ENCODE assay signal across 19 cellular contexts in genomic region chr11:64042301-64042700, GRCh38. TPM values are rescaled to one million over a fixed set of nuclear protein-coding genes. Genes with fewer than 3 reads are reported as not detected.
DNase-seq lines count a peak whose midpoint lies in the region; ATAC-seq, FAIRE-seq and TF ChIP-seq lines count a peak whose summit lies in the region.
"Had no signal": no experiment of that assay in that cellular context is flagged by ENCODE, and none has a peak within 500 bp of the region (broad histone marks: within the 10 kb centered on the region; RNA-seq: fewer than 3 reads in every experiment).

No MANE protein-coding gene starts in this region.

- H2AFZ ChIP-seq in K562 (ENCODE audit: low read depth, low read length) (no peak overlapping the region), neural progenitor cell (replicated peaks) (no peak overlapping the region)

- TF ChIP-seq POLR2A in K562 (conservative IDR thresholded peaks at IDR 0.05) (no peak), esophagus muscularis mucosa (IDR thresholded peaks at IDR 0.05; ENCODE audit: low read depth) (no peak), GM12891 (IDR thresholded peaks at IDR 0.05; ENCODE audit: low read depth, low read length) (no peak)

- H3K4me3 ChIP-seq in K562 (no peak overlapping the region), neural progenitor cell (no peak overlapping the region), esophagus muscularis mucosa (no peak overlapping the region)
- H3K4me3 ChIP-seq: A549 had no signal

- 50% methylated on average over 3 of the region's 4 CpGs for WGBS in K562 (ENCODE audit: insufficient coverage, low coverage, missing lambda C conversion rate)
- 53% methylated on average over 2 of the region's 4 CpGs for WGBS in esophagus muscularis mucosa

- H3K27me3 Mint-ChIP-seq in neural progenitor cell (ENCODE audit: insufficient read depth, low read depth) = peaks cover 13% of the 10 kb centered on the region
- peaks cover 17 to 36% of the 10 kb centered on the region in 2 donors for H3K27me3 Mint-ChIP-seq in effector memory CD8-positive, alpha-beta T cell

- no peaks in the 10 kb centered on the region for H3K9me1 ChIP-seq in K562 (ENCODE audit: control insufficient read depth, insufficient read depth, low read length)

- in situ Hi-C loops in K562 (cut with MboI) = no loop called here

- no peak for TF ChIP-seq RAD21 in K562 (CRISPR knock-in tag; conservative IDR thresholded peaks at IDR 0.05 in 1 of 2, IDR thresholded peaks at IDR 0.05 in 1 of 2)

- CTCF ChIA-PET in K562 (lab: Yijun Ruan, JAX; ENCODE audit: low intra/inter-chr PET ratio) = no interaction called here

- TF ChIP-seq EP300 in K562 (IDR thresholded peaks at IDR 0.05; ENCODE audit: low read length) = no peak
- TF ChIP-seq EP300 in esophagus muscularis mucosa (IDR thresholded peaks at IDR 0.05) = no peak

- H3K27me3 ChIP-seq in K562 (ENCODE audit: control insufficient read depth in 2 of 2, insufficient read depth in 2 of 2, low read length in 2 of 2) (0 out of 5 replicates have a peak, but pooled peaks cover 0 to 9% of the 10 kb centered on the region in 2 experiments), neural progenitor cell (peaks cover 47% of the 10 kb centered on the region), esophagus muscularis mucosa (no peaks in the 10 kb centered on the region)
- H3K27me3 ChIP-seq: BE2C had no signal

- no peak overlapping the region for H3K27ac Mint-ChIP-seq in neural progenitor cell
- H3K27ac Mint-ChIP-seq in effector memory CD8-positive, alpha-beta T cell = no peak overlapping the region
- H3K27ac Mint-ChIP-seq: CD8-positive, alpha-beta T cell had no signal

- H3K9me3 Mint-ChIP-seq in neural progenitor cell = no peaks in the 10 kb centered on the region
- no peaks in the 10 kb centered on the region for H3K9me3 Mint-ChIP-seq in effector memory CD8-positive, alpha-beta T cell
- H3K9me3 Mint-ChIP-seq: CD8-positive, alpha-beta T cell had no signal

- no peak overlapping the region for H3K4me3 Mint-ChIP-seq in neural progenitor cell
- H3K4me3 Mint-ChIP-seq in effector memory CD8-positive, alpha-beta T cell = no peak overlapping the region
- H3K4me3 Mint-ChIP-seq: CD14-positive monocyte; CD8-positive, alpha-beta T cell had no signal

- H3K4me1 ChIP-seq in K562 (replicated peaks in 1 of 2; ENCODE audit: control insufficient read depth in 2 of 2, insufficient read depth in 2 of 2, low read length in 2 of 2) (peaks cover 0 to 34% of the 10 kb centered on the region in 2 experiments; a peak in 1 of 5 replicates), neural progenitor cell (peaks cover 20% of the 10 kb centered on the region), esophagus muscularis mucosa (peaks cover 0 to 29% (median under 1%) of the 10 kb centered on the region in 4 donors)
- H3K4me1 ChIP-seq: A549, BE2C had no signal

- peaks cover 44% of the 10 kb centered on the region for H4K20me1 ChIP-seq in K562 (replicated peaks; ENCODE audit: control insufficient read depth, insufficient read depth, low read length)
- H4K20me1 ChIP-seq in neural progenitor cell (ENCODE audit: low read depth) = peaks cover 26% of the 10 kb centered on the region

- peaks cover 9% of the 10 kb centered on the region for H3F3A ChIP-seq in neural progenitor cell (ENCODE audit: low read depth)

- DNase-seq in K562 (ENCODE audit: extremely low read depth in 1 of 4, low spot score in 3 of 4) (peak in 2 of 4 experiments; percentile 38 to 44), left lobe of liver (ENCODE audit: low spot score) (no peak), neural progenitor cell (ENCODE audit: low spot score) (peak; percentile 43), esophagus muscularis mucosa (ENCODE audit: extremely low spot score) (no peak), GM12891 (ENCODE audit: insufficient read length, low spot score) (no peak), NCI-H1694 (lab: John Stamatoyannopoulos, UW) (no peak)
- DNase-seq in effector memory CD8-positive, alpha-beta T cell = no peak
- DNase-seq: BE2C; CD8-positive, alpha-beta T cell; COR-L47; DMS153; DMS79 treated with DMSO at 0.1 percent for 48 hours; EL had no signal

- no peak for TF ChIP-seq CTCF in K562 (IDR thresholded peaks at IDR 0.05 in 2 of 3, conservative IDR thresholded peaks at IDR 0.05 in 1 of 3; ENCODE audit: insufficient read depth in 2 of 3, low read depth in 1 of 3, low read length in 3 of 3)
- TF ChIP-seq CTCF in neural progenitor cell (IDR thresholded peaks at IDR 0.05) = no peak
- no peak for TF ChIP-seq CTCF in esophagus muscularis mucosa (IDR thresholded peaks at IDR 0.05)

- FAIRE-seq in K562 (lab: Jason Lieb, UNC) (no peak), GM12891 (lab: Jason Lieb, UNC) (no peak)
- FAIRE-seq: A549, D721Med, G401.6 had no signal

- no peaks in the 10 kb centered on the region for H3K9me3 ChIP-seq in K562 (replicated peaks; ENCODE audit: control insufficient read depth, insufficient read depth, low read depth, low read length)
- H3K9me3 ChIP-seq in neural progenitor cell (ENCODE audit: low read depth) = no peaks in the 10 kb centered on the region
- no peaks in the 10 kb centered on the region for H3K9me3 ChIP-seq in esophagus muscularis mucosa
- H3K9me3 ChIP-seq: A549, BE2C had no signal

- peaks cover 38% of the 10 kb centered on the region for H3K4me1 Mint-ChIP-seq in neural progenitor cell
- no peaks in the 10 kb centered on the region for H3K4me1 Mint-ChIP-seq in effector memory CD8-positive, alpha-beta T cell (ENCODE audit: low read depth in 2 of 2)

- POLR2A ChIA-PET in K562 (lab: Yijun Ruan, JAX) = no interaction called here

- no TSS peak for BruUV-seq in K562 (replicated peaks; lab: Mats Ljungman, UMichigan)

- H3K36me3 Mint-ChIP-seq in neural progenitor cell = no peaks in the 10 kb centered on the region
- H3K36me3 Mint-ChIP-seq in effector memory CD8-positive, alpha-beta T cell (ENCODE audit: insufficient read depth) = peaks cover 3% of the 10 kb centered on the region
- H3K36me3 Mint-ChIP-seq: CD14-positive monocyte; CD8-positive, alpha-beta T cell had no signal

- H3K79me2 ChIP-seq in K562 (ENCODE audit: control insufficient read depth, insufficient read depth, low read length) = no peaks in the 10 kb centered on the region
- H3K79me2 ChIP-seq in neural progenitor cell (ENCODE audit: low read depth) = no peaks in the 10 kb centered on the region

- ATAC-seq in K562 = peak; percentile 50; the same call in 2 of the 3 replicates
- peak; percentile 48 for ATAC-seq in left lobe of liver
- ATAC-seq in effector memory CD8-positive, alpha-beta T cell (replicated peaks) = no peak
- ATAC-seq: A549; CD8-positive, alpha-beta T cell; HCT116 had no signal

- no peak overlapping the region for H3K9ac ChIP-seq in K562 (ENCODE audit: insufficient read depth in 1 of 2, low read depth in 2 of 2, low read length in 2 of 2)
- H3K9ac ChIP-seq in neural progenitor cell = no peak overlapping the region

- intact Hi-C loops in K562 (cut with micrococcal nuclease) (loop anchor here (5.0 kb wide), 1 partner anchor 105 kb away; no protein-coding TSS in a partner anchor), esophagus muscularis mucosa (cut with DNase I) (no loop called here)

- H3K36me3 ChIP-seq in K562 (ENCODE audit: control insufficient read depth, insufficient read depth, low read length) (no peaks in the 10 kb centered on the region), neural progenitor cell (no peaks in the 10 kb centered on the region), esophagus muscularis mucosa (no peaks in the 10 kb centered on the region)
- H3K36me3 ChIP-seq: BE2C had no signal

- H3K4me2 ChIP-seq in K562 (ENCODE audit: insufficient read depth, low read length) (no peak overlapping the region), neural progenitor cell (peak overlapping the region; percentile 10)
- H3K4me2 ChIP-seq: A549 had no signal

- no peak overlapping the region for H3K27ac ChIP-seq in K562 (ENCODE audit: extremely low read depth, low read depth, low read length)
- no peak overlapping the region for H3K27ac ChIP-seq in neural progenitor cell
- H3K27ac ChIP-seq in esophagus muscularis mucosa (replicated peaks in 1 of 4) = no peak overlapping the region
- H3K27ac ChIP-seq: A549, HL-60 had no signal

RNA-seq across cellular contexts. Expression of gene FLRT1, which starts 6.6 kb away (rescaled TPM):
- total RNA-seq in K562 (2011; cell fraction: chromatin; rRNA removed; ENCODE audit: low replicate concordance) = not detected in 2 replicates
- not detected in 2 replicates for total RNA-seq in K562 (2011; cell fraction: nucleolus; rRNA removed)
- not detected in 2 replicates for total RNA-seq in K562 (2011; cell fraction: nucleoplasm; rRNA removed)
- total RNA-seq in K562 (2014; rRNA removed) (not detected in 2 replicates), K562 (2014; rRNA removed; fragmentation: Illumina TruSeq; extraction: Trizol) (not detected in 2 replicates), K562 (2015; rRNA removed; fragmentation: Illumina TruSeq; extraction: Trizol) (not detected in 2 replicates), K562 (2021) (not detected in 2 replicates), left lobe of liver (not detected), neural progenitor cell (ENCODE audit: low replicate concordance) (0.11 and 0.12 TPM in 2 replicates), esophagus muscularis mucosa (1 to 10 TPM; 2.1 to 5.0 (median 3.1) TPM)
- polyA plus RNA-seq in K562 (2011; rRNA removed) (not detected in 2 replicates), K562 (2014; fragmentation: Illumina TruSeq; extraction: Trizol) (not detected in 2 replicates), K562 (2014; fragmentation: Nextera tagmentation; extraction: Ambion mirVana) (not detected), K562 (2014; rRNA removed) (not detected in 2 replicates)
- polyA plus RNA-seq in K562 (2011; cell fraction: cytosol; rRNA removed) = not detected in 2 replicates
- not detected in 2 replicates for polyA plus RNA-seq in K562 (2011; cell fraction: nucleus; rRNA removed)
- 0.14 and 0.75 TPM in 2 replicates for polyA plus RNA-seq in K562 (2012)
- not detected in 2 replicates for polyA minus RNA-seq in K562 (2011; rRNA and poly(A)+ RNA removed)
- not detected in 2 replicates for polyA minus RNA-seq in K562 (2011; cell fraction: cytosol; rRNA and poly(A)+ RNA removed)
- not detected in 2 replicates for polyA minus RNA-seq in K562 (2011; cell fraction: nucleus; rRNA and poly(A)+ RNA removed)
- 0.05 TPM for polyA plus RNA-seq in GM12891 (2012; ENCODE audit: low read depth, missing spikeins)
- total RNA-seq: CD8-positive, alpha-beta T cell had no signal
- polyA plus RNA-seq: CD14-positive monocyte had no signal

RNA-seq across cellular contexts. Expression of gene OTUB1, which starts 56.1 kb away (rescaled TPM):
- total RNA-seq in K562 (2011; cell fraction: chromatin; rRNA removed; ENCODE audit: low replicate concordance) = 66.0 and 203 TPM in 2 replicates
- total RNA-seq in K562 (2011; cell fraction: nucleolus; rRNA removed) = 146 and 161 TPM in 2 replicates
- total RNA-seq in K562 (2011; cell fraction: nucleoplasm; rRNA removed) = 81.9 and 97.9 TPM in 2 replicates
- total RNA-seq in K562 (2014; rRNA removed) (63.7 and 73.3 TPM in 2 replicates), K562 (2014; rRNA removed; fragmentation: Illumina TruSeq; extraction: Trizol) (24.4 and 29.5 TPM in 2 replicates), K562 (2015; rRNA removed; fragmentation: Illumina TruSeq; extraction: Trizol) (37.6 and 39.9 TPM in 2 replicates), K562 (2021) (66.5 and 71.0 TPM in 2 replicates), left lobe of liver (22.8 TPM), neural progenitor cell (ENCODE audit: low replicate concordance) (51.3 and 84.8 TPM in 2 replicates), esophagus muscularis mucosa (10 to 100 TPM; 57.7 to 70.5 (median 65.4) TPM)
- polyA plus RNA-seq in K562 (2011; rRNA removed) (66.1 and 90.0 TPM in 2 replicates), K562 (2014; fragmentation: Illumina TruSeq; extraction: Trizol) (58.4 and 76.3 TPM in 2 replicates), K562 (2014; fragmentation: Nextera tagmentation; extraction: Ambion mirVana) (100 to 1,000 TPM; 109 to 134 TPM), K562 (2014; rRNA removed) (95.3 and 104 TPM in 2 replicates)
- 102 and 160 TPM in 2 replicates for polyA plus RNA-seq in K562 (2011; cell fraction: cytosol; rRNA removed)
- 237 and 319 TPM in 2 replicates for polyA plus RNA-seq in K562 (2011; cell fraction: nucleus; rRNA removed)
- polyA plus RNA-seq in K562 (2012) = 89.4 and 91.7 TPM in 2 replicates
- 27.2 and 36.0 TPM in 2 replicates for polyA minus RNA-seq in K562 (2011; rRNA and poly(A)+ RNA removed)
- polyA minus RNA-seq in K562 (2011; cell fraction: cytosol; rRNA and poly(A)+ RNA removed) = 36.5 and 47.6 TPM in 2 replicates
- 30.8 and 38.3 TPM in 2 replicates for polyA minus RNA-seq in K562 (2011; cell fraction: nucleus; rRNA and poly(A)+ RNA removed)
- 96.4 TPM for polyA plus RNA-seq in GM12891 (2012; ENCODE audit: low read depth, missing spikeins)
